ENCODE assay signal across 13 cellular contexts in genomic region chr10:21368022-21368582, GRCh38.
A peak's percentile ranks its signal among the peaks of the same experiment; 100 is the strongest.
DNase-seq lines count a peak whose midpoint lies in the region; ATAC-seq and TF ChIP-seq lines count a peak whose summit lies in the region.
"Had no signal": no experiment of that assay in that cellular context is flagged by ENCODE, and none has a peak within 500 bp of the region (broad histone marks: within the 10 kb centered on the region; RNA-seq: fewer than 3 reads in every experiment).

No MANE protein-coding gene starts in this region.

- H3K27ac Mint-ChIP-seq in nephron = peak overlapping the region; percentile 96 to 99 (median 99)
- no peak overlapping the region for H3K27ac Mint-ChIP-seq in activated T-helper 17 cell treated with anti-CD3 and anti-CD28 coated beads, Interleukin-2, amount 50 U/mL, for 72 hours
- H3K27ac Mint-ChIP-seq: activated CD4-positive, alpha-beta T cell treated with anti-CD3 and anti-CD28 coated beads for 36 hours; stimulated activated effector memory CD8-positive, alpha-beta T cell treated with anti-CD3 and anti-CD28 coated beads, Interleukin-12 subunit alpha, Interleukin-12 subunit beta, amount 100 ng/mL, for 72 hours had no signal

- H3K36me3 Mint-ChIP-seq in nephron (ENCODE audit: low read depth) = peaks cover 4% of the 10 kb centered on the region
- no peaks in the 10 kb centered on the region for H3K36me3 Mint-ChIP-seq in activated T-helper 17 cell treated with anti-CD3 and anti-CD28 coated beads, Interleukin-2, amount 50 U/mL, for 72 hours (ENCODE audit: low read depth)
- H3K36me3 Mint-ChIP-seq: stimulated activated effector memory CD8-positive, alpha-beta T cell treated with anti-CD3 and anti-CD28 coated beads, Interleukin-12 subunit alpha, Interleukin-12 subunit beta, amount 100 ng/mL, for 72 hours had no signal

- no peak overlapping the region for H3K4me3 ChIP-seq in NB4 (ENCODE audit: low read depth, low read length)

- peaks cover 59% of the 10 kb centered on the region for H3K4me1 Mint-ChIP-seq in nephron
- H3K4me1 Mint-ChIP-seq in activated T-helper 17 cell treated with anti-CD3 and anti-CD28 coated beads, Interleukin-2, amount 50 U/mL, for 72 hours = no peaks in the 10 kb centered on the region
- H3K4me1 Mint-ChIP-seq: stimulated activated effector memory CD8-positive, alpha-beta T cell treated with anti-CD3 and anti-CD28 coated beads, Interleukin-12 subunit alpha, Interleukin-12 subunit beta, amount 100 ng/mL, for 72 hours had no signal

- ATAC-seq in GM18907 (IDR thresholded peaks at IDR 0.05; ENCODE audit: unreplicated experiment) (peak; percentile 72), HG02642 (IDR thresholded peaks at IDR 0.05; ENCODE audit: poor library complexity, unreplicated experiment) (peak; percentile 70), GM21526 (IDR thresholded peaks at IDR 0.05; ENCODE audit: low FRiP score, unreplicated experiment) (no peak)
- no peak for ATAC-seq in activated T-helper 17 cell treated with anti-CD3 and anti-CD28 coated beads, Interleukin-2, amount 50 U/mL, for 72 hours (replicated peaks)
- ATAC-seq: activated CD4-positive, alpha-beta T cell treated with anti-CD3 and anti-CD28 coated beads for 36 hours; PC-3 had no signal

- TF ChIP-seq CTCF in NB4 (IDR thresholded peaks at IDR 0.05; ENCODE audit: low read depth, low read length) = no peak
- TF ChIP-seq CTCF in nephron (IDR thresholded peaks at IDR 0.05; ENCODE audit: unreplicated experiment in 3 of 3) = no peak

- H3K27me3 Mint-ChIP-seq in nephron (ENCODE audit: low read depth) = no peaks in the 10 kb centered on the region
- no peaks in the 10 kb centered on the region for H3K27me3 Mint-ChIP-seq in activated T-helper 17 cell treated with anti-CD3 and anti-CD28 coated beads, Interleukin-2, amount 50 U/mL, for 72 hours
- H3K27me3 Mint-ChIP-seq: activated CD4-positive, alpha-beta T cell treated with anti-CD3 and anti-CD28 coated beads for 36 hours had no signal

- no peak overlapping the region for H3K4me3 Mint-ChIP-seq in nephron
- no peak overlapping the region for H3K4me3 Mint-ChIP-seq in activated T-helper 17 cell treated with anti-CD3 and anti-CD28 coated beads, Interleukin-2, amount 50 U/mL, for 72 hours
- H3K4me3 Mint-ChIP-seq: activated CD4-positive, alpha-beta T cell treated with anti-CD3 and anti-CD28 coated beads for 36 hours; stimulated activated effector memory CD8-positive, alpha-beta T cell treated with anti-CD3 and anti-CD28 coated beads, Interleukin-12 subunit alpha, Interleukin-12 subunit beta, amount 100 ng/mL, for 72 hours had no signal

- TF ChIP-seq POLR2A in NB4 (IDR thresholded peaks at IDR 0.05; ENCODE audit: extremely low read depth, insufficient read length) = no peak

- no peaks in the 10 kb centered on the region for H3K9me3 Mint-ChIP-seq in nephron
- H3K9me3 Mint-ChIP-seq in activated T-helper 17 cell treated with anti-CD3 and anti-CD28 coated beads, Interleukin-2, amount 50 U/mL, for 72 hours = no peaks in the 10 kb centered on the region
- H3K9me3 Mint-ChIP-seq: stimulated activated effector memory CD8-positive, alpha-beta T cell treated with anti-CD3 and anti-CD28 coated beads, Interleukin-12 subunit alpha, Interleukin-12 subunit beta, amount 100 ng/mL, for 72 hours had no signal

- DNase-seq in NB4 (ENCODE audit: low read depth) = peak; percentile 33
- no peak for DNase-seq in NCI-H526 (lab: John Stamatoyannopoulos, UW)
- no peak for DNase-seq in activated CD4-positive, alpha-beta T cell treated with anti-CD3 and anti-CD28 coated beads for 48 hours
- DNase-seq: activated naive CD4-positive, alpha-beta T cell treated with anti-CD3 and anti-CD28 coated beads, Interleukin-2, amount 50 U/mL, for 16 hours; effector memory CD4-positive, alpha-beta T cell; PC-3 had no signal

Comparison
In these comparisons a context has a peak if more than half of its experiments do, and no peak if none do; other contexts are left out.
1. ATAC-seq: peak in GM18907 (single experiment) and HG02642 (single experiment); none in GM21526 (single experiment) and activated T-helper 17 cell treated with anti-CD3 and anti-CD28 coated beads, Interleukin-2, amount 50 U/mL, for 72 hours (single experiment).